ENCODE assay signal across 8 cellular contexts in the genomic region with DNA sequence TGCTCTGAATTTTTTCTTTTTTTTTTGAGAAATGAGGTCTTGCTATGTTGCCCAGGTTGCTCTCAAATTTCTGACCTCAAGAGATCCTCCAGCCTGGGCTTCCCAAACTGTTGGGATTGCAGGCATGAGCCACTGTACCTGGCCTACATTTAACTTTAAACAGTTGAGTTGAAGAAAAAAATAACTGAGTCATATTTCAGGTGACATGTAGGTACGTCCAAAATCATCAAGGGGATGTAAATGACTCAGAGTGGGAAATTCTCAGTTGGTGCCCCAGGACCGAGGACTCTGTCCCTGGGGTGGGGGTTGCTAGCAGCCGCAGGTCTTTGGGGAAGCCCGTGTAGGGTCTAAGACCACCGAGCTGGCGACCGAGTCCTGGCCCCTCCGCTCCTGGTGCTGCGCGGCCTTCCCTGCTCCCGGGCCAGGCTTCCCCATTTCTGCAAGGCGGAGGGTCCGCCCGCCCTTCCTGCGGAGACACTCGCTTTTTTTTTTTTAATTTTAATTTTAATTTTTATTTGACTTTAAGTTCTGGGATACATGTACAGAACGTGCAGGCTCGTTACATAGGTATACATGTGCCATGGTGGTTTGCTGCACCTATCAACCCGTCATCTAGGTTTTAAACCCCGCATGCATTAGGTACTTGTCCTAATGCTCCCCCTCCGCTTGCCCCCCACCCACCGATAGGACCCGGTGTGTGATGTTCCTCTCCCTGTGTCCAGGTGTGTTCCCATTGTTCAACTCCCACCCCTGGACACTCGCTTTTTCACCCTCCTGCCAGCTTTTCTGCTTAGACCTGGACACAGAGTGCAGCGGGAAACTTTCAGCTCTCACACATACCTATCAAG. TPM values are rescaled to one million over a fixed set of nuclear protein-coding genes. Genes with fewer than 3 reads are reported as not detected.
DNase-seq lines count a peak whose midpoint lies in the region; ATAC-seq and TF ChIP-seq lines count a peak whose summit lies in the region.

No MANE protein-coding gene starts in this region.

- peaks cover 14% of the 10 kb centered on the region for H3K4me1 ChIP-seq in OCI-LY1 (ENCODE audit: insufficient read depth, low read length, severe bottlenecking)
- H3K4me1 ChIP-seq in esophagus squamous epithelium: peaks cover 17 to 36% (median 19%) of the 10 kb centered on the region in 3 donors
- peaks cover 0 to 20% (median 18%) of the 10 kb centered on the region in 4 donors for H3K4me1 ChIP-seq in sigmoid colon
- peaks cover 0 to 6% of the 10 kb centered on the region in 2 donors for H3K4me1 ChIP-seq in aorta (ENCODE audit: control insufficient read depth in 1 of 2, insufficient read depth in 2 of 2, low read length in 2 of 2)

- H3K9ac ChIP-seq in OCI-LY1 (ENCODE audit: low read length): no peak overlapping the region

- H3K4me3 ChIP-seq in OCI-LY1 (ENCODE audit: low read depth, low read length, poor library complexity, severe bottlenecking): no peak overlapping the region
- H3K4me3 ChIP-seq in esophagus squamous epithelium: peak overlapping the region; percentile 27 to 66 (median 46)
- H3K4me3 ChIP-seq in sigmoid colon: peak overlapping the region; percentile 30 to 50 (median 45)
- no peak overlapping the region for H3K4me3 ChIP-seq in aorta (ENCODE audit: low read length in 2 of 2)

- no peaks in the 10 kb centered on the region for H3K36me3 ChIP-seq in OCI-LY1 (ENCODE audit: insufficient read depth, low read length)
- H3K36me3 ChIP-seq in esophagus squamous epithelium: no peaks in the 10 kb centered on the region
- no peaks in the 10 kb centered on the region for H3K36me3 ChIP-seq in sigmoid colon
- no peaks in the 10 kb centered on the region for H3K36me3 ChIP-seq in aorta (ENCODE audit: control insufficient read depth in 1 of 2, insufficient read depth in 2 of 2, low read length in 1 of 2)

- H3K9me2 ChIP-seq in OCI-LY1 (ENCODE audit: low read depth, low read length): no peaks in the 10 kb centered on the region

- TF ChIP-seq EP300 in sigmoid colon (IDR thresholded peaks at IDR 0.05): no peak

- 22 to 29% methylated on average over 21 to 25 of the region's 25 CpGs for WGBS in esophagus squamous epithelium, 2 donors
- 32 to 41% methylated on average over 25 of the region's 25 CpGs for WGBS in sigmoid colon, 2 donors
- 29 to 31% methylated on average over 25 of the region's 25 CpGs for WGBS in aorta, 2 donors

- intact Hi-C loops in esophagus squamous epithelium (cut with DNase I) (loop anchor here (10.0 kb wide), 1 partner anchor 268 kb away; no protein-coding TSS in a partner anchor), sigmoid colon (cut with DNase I) (loop anchor here (2.0 to 5.0 kb wide), 2 partner anchors 85 to 270 kb away; no protein-coding TSS in a partner anchor), aorta (cut with DNase I) (loop anchor here (2.0 to 10.0 kb wide), 4 partner anchors 265 to 388 kb away; partner anchors contain the start of gene ABCC11 (in 1 of the 2))

- peak overlapping the region; percentile 54 for H3K4me2 ChIP-seq in OCI-LY1 (ENCODE audit: low read length)

- H3K27ac ChIP-seq in OCI-LY1 (ENCODE audit: low read depth, low read length, poor library complexity, severe bottlenecking): no peak overlapping the region
- peak overlapping the region; percentile 55 to 87 (median 70) for H3K27ac ChIP-seq in esophagus squamous epithelium
- H3K27ac ChIP-seq in sigmoid colon: peak overlapping the region; percentile 72 to 74 (median 74)
- H3K27ac ChIP-seq in aorta (ENCODE audit: low read depth in 1 of 2, low read length in 2 of 2): no peak overlapping the region

- TF ChIP-seq POLR2A in esophagus squamous epithelium (IDR thresholded peaks at IDR 0.05) (no peak), sigmoid colon (IDR thresholded peaks at IDR 0.05) (no peak)

- no peaks in the 10 kb centered on the region for H3F3A ChIP-seq in OCI-LY1 (ENCODE audit: insufficient read depth, low read length)

- H3K9me3 ChIP-seq in OCI-LY1 (ENCODE audit: low read length) (no peaks in the 10 kb centered on the region), esophagus squamous epithelium (no peaks in the 10 kb centered on the region), sigmoid colon (no peaks in the 10 kb centered on the region), aorta (ENCODE audit: control insufficient read depth, low read length) (no peaks in the 10 kb centered on the region)

- DNase-seq in esophagus squamous epithelium (lab: John Stamatoyannopoulos, UW) (no peak), sigmoid colon (peak; percentile 53), NCI-H774 (lab: John Stamatoyannopoulos, UW) (no peak), aorta (no peak)
- no peak for DNase-seq in effector CD4-positive, alpha-beta T cell

- no peak for TF ChIP-seq CTCF in OCI-LY1 (IDR thresholded peaks at IDR 0.05; ENCODE audit: low read length)
- no peak for TF ChIP-seq CTCF in esophagus squamous epithelium (IDR thresholded peaks at IDR 0.05)
- TF ChIP-seq CTCF in sigmoid colon (IDR thresholded peaks at IDR 0.05): no peak

- H3K27me3 ChIP-seq in OCI-LY1 (ENCODE audit: insufficient read depth, low read length) (no peaks in the 10 kb centered on the region; the same call in 1 of the 2 replicates), esophagus squamous epithelium (no peaks in the 10 kb centered on the region), sigmoid colon (no peaks in the 10 kb centered on the region), aorta (ENCODE audit: control insufficient read depth in 1 of 2, insufficient read depth in 2 of 2, low read length in 1 of 2) (no peaks in the 10 kb centered on the region)

- H2AFZ ChIP-seq in OCI-LY1 (ENCODE audit: low read length): no peak overlapping the region

- H4K20me1 ChIP-seq in OCI-LY1 (ENCODE audit: insufficient read depth, low read length): no peaks in the 10 kb centered on the region

- ATAC-seq in GM19395 (IDR thresholded peaks at IDR 0.05; ENCODE audit: unreplicated experiment): peak; percentile 46
- ATAC-seq in HG03521 (IDR thresholded peaks at IDR 0.05; ENCODE audit: unreplicated experiment): no peak
- ATAC-seq in aorta (ENCODE audit: low FRiP score): no peak

- no peaks in the 10 kb centered on the region for H3K79me2 ChIP-seq in OCI-LY1 (ENCODE audit: insufficient read depth, low read length)

RNA-seq across cellular contexts. Expression of gene N4BP1, which starts 12.7 kb away (rescaled TPM):
- 10 to 100 TPM; 32.4 to 67.4 (median 37.6) TPM for total RNA-seq in esophagus squamous epithelium
- total RNA-seq in sigmoid colon: 10 to 100 TPM; 22.4 to 28.1 (median 26.1) TPM
- 10 to 100 TPM; 15.1 to 20.4 (median 17.3) TPM for polyA plus RNA-seq in sigmoid colon
- 10 to 100 TPM; 29.9 to 34.6 TPM for total RNA-seq in aorta
- polyA plus RNA-seq in aorta: 10 to 100 TPM in 1 of 2 donors, 1 to 10 TPM in 1; 8.1 to 27.8 TPM

Comparison
In these comparisons a context has a peak if more than half of its experiments do, and no peak if none do; other contexts are left out.
1. H3K27ac ChIP-seq: peak in esophagus squamous epithelium (4 of 4) and sigmoid colon (4 of 4); none in OCI-LY1 (single experiment) and aorta (0 of 2).
2. H3K4me3 ChIP-seq: peak in esophagus squamous epithelium (4 of 4) and sigmoid colon (4 of 4); none in OCI-LY1 (single experiment) and aorta (0 of 2).